Comparison of ENCODE assay signal across 17 cellular contexts in the genomic region with DNA sequence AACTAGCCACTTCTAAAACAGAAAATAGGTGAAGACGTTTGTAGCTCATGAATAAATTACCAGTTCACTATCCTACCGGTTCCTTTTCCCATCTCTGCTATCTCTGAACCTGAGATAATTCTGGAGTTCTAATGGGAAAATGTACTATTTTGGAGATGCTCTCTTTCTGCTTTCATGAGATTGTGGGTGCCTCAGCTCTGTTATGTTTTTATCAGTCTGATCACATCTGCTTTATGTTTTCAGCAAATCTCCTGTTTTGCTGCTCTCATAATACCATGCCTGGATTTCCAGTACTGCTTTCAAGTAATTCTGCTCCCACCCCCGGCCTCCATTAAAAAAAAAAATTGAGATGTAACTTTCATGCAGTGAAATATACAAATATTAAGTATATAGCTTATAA.
"Had no signal": no experiment of that assay in that cellular context is flagged by ENCODE, and none has a peak within 500 bp of the region (broad histone marks: within the 10 kb centered on the region; RNA-seq: fewer than 3 reads in every experiment).

No MANE protein-coding gene starts in this region.

- DNase-seq: dermis blood vessel endothelial cell; dorsolateral prefrontal cortex; effector CD4-positive, alpha-beta T cell; effector memory CD4-positive, alpha-beta T cell; foreskin keratinocyte; glutamatergic neuron; head of caudate nucleus; heart right ventricle; hippocampal formation; left cardiac atrium; left lung; left ventricle myocardium superior; lower lobe of right lung; mesenchymal stem cell; mucosa of descending colon; naive B cell; naive thymus-derived CD8-positive, alpha-beta T cell had no signal

- ATAC-seq: foreskin keratinocyte; heart right ventricle; left cardiac atrium; left lung; left ventricle myocardium superior; lower lobe of right lung; mucosa of descending colon; naive thymus-derived CD8-positive, alpha-beta T cell had no signal
